1 cellular context compared by ENCODE assay signal in the genomic region with DNA sequence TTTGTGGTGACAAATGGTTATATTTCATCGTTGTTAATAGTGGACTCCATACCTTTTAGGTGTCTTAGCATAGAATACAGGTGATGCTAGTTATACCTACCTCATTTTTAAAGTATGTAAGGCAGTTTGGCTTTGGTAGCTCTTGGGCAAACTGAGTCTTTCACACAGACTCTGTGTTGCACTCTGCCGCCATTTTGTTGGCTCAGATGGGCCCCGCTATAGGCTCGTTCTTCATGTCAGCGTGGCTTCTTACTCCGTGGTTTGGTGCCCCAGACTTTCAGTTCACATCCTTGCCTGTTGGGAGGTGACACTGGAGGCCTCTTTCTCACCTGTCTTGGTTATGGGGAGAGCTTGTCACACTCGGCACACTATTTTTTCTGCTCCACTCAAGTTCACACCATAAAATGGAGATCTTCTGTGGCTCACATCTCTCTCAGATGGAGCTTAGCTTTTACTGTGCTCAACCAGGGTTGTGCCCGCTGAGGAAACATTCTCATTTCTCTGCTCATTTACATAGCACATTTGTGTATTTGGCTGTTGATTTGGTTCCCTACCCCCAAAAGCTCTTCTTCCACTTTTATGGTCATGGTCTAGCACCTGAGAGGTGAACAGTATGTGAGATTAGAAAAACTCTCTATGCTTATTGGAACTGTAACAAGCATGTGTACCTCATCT.
TF ChIP-seq lines count a peak whose summit lies in the region.

No MANE protein-coding gene starts in this region.

TF ChIP-seq in GM12878, 131 proteins besides CTCF, POLR2A, EP300 and RAD21 (continued from another document):
- TF ChIP-seq POLR2AphosphoS5 (IDR thresholded peaks at IDR 0.05; ENCODE audit: low read length) (peak; percentile 79), HCFC1 (IDR thresholded peaks at IDR 0.05; ENCODE audit: low read length) (no peak), MEF2B (IDR thresholded peaks at IDR 0.05; ENCODE audit: partially characterized antibody, poor library complexity, severe bottlenecking) (no peak), RUNX3 (IDR thresholded peaks at IDR 0.05; ENCODE audit: low read length) (peak; percentile 19; the same call in 1 of the 2 replicates), MEF2A (IDR thresholded peaks at IDR 0.05; ENCODE audit: insufficient read depth, low read depth, low read length) (0 out of 2 replicates have a peak, but pooled peaks have one; percentile 19), JUNB (IDR thresholded peaks at IDR 0.05) (no peak), SP1 (IDR thresholded peaks at IDR 0.05; ENCODE audit: low read depth, low read length) (no peak), MYB (IDR thresholded peaks at IDR 0.05; ENCODE audit: borderline replicate concordance, low read depth, low read length) (no peak), CBX3 (IDR thresholded peaks at IDR 0.05; ENCODE audit: borderline replicate concordance, low read depth) (no peak), CBFB (IDR thresholded peaks at IDR 0.05; ENCODE audit: low read depth) (0 out of 2 replicates have a peak, but pooled peaks have one; percentile 30), SREBF1 (IDR thresholded peaks at IDR 0.05; ENCODE audit: low read length) (peak; percentile 17; the same call in 1 of the 2 replicates), STAT3 (IDR thresholded peaks at IDR 0.05; ENCODE audit: low read depth, low read length) (no peak), IKZF2 (IDR thresholded peaks at IDR 0.05) (0 out of 4 replicates have a peak, but pooled peaks of 1 of the 2 experiments have one; percentile 10), SRF (IDR thresholded peaks at IDR 0.05; ENCODE audit: low read depth in 2 of 2, low read length in 2 of 2) (0 out of 4 replicates have a peak, but pooled peaks of 1 of the 2 experiments have one; percentile 42), NR2F1 (conservative IDR thresholded peaks at IDR 0.05) (no peak), KAT2A (conservative IDR thresholded peaks at IDR 0.05; ENCODE audit: control insufficient read depth, low read depth, low read length) (no peak), YBX1 (IDR thresholded peaks at IDR 0.05) (no peak), YY1 (IDR thresholded peaks at IDR 0.05; ENCODE audit: low read depth, low read length) (peak; percentile 93), PML (IDR thresholded peaks at IDR 0.05; ENCODE audit: low read length) (0 out of 2 replicates have a peak, but pooled peaks have one; percentile 42), RB1 (IDR thresholded peaks at IDR 0.05; ENCODE audit: borderline replicate concordance) (no peak), POU2F2 (IDR thresholded peaks at IDR 0.05; ENCODE audit: borderline replicate concordance, low read depth, low read length) (peak; percentile 60; the same call in 2 of the 3 replicates), FOXM1 (IDR thresholded peaks at IDR 0.05; ENCODE audit: low read depth, low read length) (0 out of 2 replicates have a peak, but pooled peaks have one; percentile 14)
- TF ChIP-seq, protein P1, sequence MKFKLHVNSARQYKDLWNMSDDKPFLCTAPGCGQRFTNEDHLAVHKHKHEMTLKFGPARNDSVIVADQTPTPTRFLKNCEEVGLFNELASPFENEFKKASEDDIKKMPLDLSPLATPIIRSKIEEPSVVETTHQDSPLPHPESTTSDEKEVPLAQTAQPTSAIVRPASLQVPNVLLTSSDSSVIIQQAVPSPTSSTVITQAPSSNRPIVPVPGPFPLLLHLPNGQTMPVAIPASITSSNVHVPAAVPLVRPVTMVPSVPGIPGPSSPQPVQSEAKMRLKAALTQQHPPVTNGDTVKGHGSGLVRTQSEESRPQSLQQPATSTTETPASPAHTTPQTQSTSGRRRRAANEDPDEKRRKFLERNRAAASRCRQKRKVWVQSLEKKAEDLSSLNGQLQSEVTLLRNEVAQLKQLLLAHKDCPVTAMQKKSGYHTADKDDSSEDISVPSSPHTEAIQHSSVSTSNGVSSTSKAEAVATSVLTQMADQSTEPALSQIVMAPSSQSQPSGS (IDR thresholded peaks at IDR 0.05; ENCODE audit: low read length), result peak; percentile 48
- TF ChIP-seq, protein P2, sequence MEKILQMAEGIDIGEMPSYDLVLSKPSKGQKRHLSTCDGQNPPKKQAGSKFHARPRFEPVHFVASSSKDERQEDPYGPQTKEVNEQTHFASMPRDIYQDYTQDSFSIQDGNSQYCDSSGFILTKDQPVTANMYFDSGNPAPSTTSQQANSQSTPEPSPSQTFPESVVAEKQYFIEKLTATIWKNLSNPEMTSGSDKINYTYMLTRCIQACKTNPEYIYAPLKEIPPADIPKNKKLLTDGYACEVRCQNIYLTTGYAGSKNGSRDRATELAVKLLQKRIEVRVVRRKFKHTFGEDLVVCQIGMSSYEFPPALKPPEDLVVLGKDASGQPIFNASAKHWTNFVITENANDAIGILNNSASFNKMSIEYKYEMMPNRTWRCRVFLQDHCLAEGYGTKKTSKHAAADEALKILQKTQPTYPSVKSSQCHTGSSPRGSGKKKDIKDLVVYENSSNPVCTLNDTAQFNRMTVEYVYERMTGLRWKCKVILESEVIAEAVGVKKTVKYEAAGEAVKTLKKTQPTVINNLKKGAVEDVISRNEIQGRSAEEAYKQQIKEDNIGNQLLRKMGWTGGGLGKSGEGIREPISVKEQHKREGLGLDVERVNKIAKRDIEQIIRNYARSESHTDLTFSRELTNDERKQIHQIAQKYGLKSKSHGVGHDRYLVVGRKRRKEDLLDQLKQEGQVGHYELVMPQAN (conservative IDR thresholded peaks at IDR 0.05), result no peak
- TF ChIP-seq, protein P3, sequence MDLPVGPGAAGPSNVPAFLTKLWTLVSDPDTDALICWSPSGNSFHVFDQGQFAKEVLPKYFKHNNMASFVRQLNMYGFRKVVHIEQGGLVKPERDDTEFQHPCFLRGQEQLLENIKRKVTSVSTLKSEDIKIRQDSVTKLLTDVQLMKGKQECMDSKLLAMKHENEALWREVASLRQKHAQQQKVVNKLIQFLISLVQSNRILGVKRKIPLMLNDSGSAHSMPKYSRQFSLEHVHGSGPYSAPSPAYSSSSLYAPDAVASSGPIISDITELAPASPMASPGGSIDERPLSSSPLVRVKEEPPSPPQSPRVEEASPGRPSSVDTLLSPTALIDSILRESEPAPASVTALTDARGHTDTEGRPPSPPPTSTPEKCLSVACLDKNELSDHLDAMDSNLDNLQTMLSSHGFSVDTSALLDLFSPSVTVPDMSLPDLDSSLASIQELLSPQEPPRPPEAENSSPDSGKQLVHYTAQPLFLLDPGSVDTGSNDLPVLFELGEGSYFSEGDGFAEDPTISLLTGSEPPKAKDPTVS (IDR thresholded peaks at IDR 0.05; ENCODE audit: low read depth, low read length), result no peak
